In the genomic region with DNA sequence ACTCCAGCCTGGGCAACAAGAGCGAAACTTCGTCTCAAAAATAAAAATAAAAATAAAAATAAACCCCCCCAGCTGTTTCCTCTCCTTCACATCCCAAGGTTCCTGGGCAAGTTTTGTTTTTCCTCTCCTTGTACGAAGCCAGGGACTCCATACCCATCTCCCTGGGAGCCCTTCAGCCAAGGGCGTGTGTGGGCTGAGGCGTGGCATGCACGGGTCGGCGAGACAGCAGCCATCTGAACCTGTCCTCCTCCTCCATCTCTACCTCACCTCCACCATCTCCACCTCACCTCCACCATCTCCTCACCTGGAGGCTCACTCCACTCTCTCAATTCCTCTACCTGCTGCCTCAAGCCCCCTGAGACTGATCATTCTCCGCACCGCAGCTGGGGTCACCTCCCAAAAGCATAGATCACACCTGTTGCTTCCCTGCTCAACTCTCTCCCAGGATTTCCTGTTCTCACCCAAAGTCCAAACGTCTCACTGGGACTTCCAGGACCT, we compare ENCODE assay signal across 1 cellular context.
TF ChIP-seq lines count a peak whose summit lies in the region.

No MANE protein-coding gene starts in this region.

TF ChIP-seq in A549, 52 proteins besides CTCF, POLR2A, EP300 and RAD21:
- TF ChIP-seq HOXB13 (CRISPR knock-in tag; IDR thresholded peaks at IDR 0.05; ENCODE audit: low read depth), result no peak
- no peak for TF ChIP-seq E2F6 (IDR thresholded peaks at IDR 0.05; ENCODE audit: borderline replicate concordance, low read depth)
- TF ChIP-seq SMC3 (IDR thresholded peaks at IDR 0.05), result no peak
- TF ChIP-seq CBX8 (IDR thresholded peaks at IDR 0.05), result no peak
- no peak for TF ChIP-seq HOXB5 (CRISPR knock-in tag; IDR thresholded peaks at IDR 0.05)
